Comparison of ENCODE assay signal across 8 cellular contexts in the genomic region with DNA sequence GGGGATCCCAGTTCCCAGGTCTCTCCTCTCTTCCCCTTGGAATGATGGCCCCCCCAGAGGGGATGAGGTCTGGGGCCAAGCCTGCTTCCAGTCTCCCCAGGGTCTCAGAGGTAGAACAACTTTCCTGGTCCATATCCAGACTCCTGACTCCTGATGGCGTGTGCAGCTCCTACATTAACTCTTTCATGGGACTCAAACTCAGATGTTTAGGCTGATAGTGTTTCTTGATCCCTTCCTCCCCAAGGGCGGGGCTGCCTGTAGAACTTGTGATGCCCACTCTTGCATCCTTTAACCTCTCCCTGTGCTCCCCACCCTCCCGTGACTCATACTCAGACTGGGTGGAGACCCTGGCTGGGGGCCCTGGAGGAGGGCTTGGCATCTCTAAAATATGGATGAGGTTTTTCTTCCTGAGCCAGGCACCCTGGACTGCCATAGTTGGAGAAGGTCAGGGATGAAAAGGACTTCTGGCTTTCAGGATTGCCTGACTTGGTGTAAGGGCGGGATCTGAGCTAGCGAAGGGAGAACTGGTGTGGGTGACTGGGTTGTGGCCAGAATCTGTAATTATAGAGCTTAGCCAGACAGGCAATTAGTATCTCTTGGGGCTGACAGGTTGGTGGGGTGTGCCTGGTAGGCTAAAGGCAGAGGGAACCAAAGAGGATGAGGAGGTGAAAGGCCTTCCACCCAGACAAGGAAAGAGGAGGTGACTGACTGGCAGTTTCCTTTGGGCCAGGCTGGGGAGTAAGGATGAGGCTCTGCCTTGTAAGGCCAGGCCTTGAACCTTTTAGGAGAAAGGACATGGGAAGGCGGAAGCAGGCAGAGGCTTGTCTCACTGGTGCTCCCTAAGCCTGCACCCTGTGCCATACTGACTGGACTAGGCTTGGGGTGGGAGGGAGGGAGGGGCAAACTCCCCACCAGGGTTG. TPM values are rescaled to one million over a fixed set of nuclear protein-coding genes. Genes with fewer than 3 reads are reported as not detected.
DNase-seq lines count a peak whose midpoint lies in the region; ATAC-seq, FAIRE-seq and TF ChIP-seq lines count a peak whose summit lies in the region.

No MANE protein-coding gene starts in this region.

- H3K9ac ChIP-seq in astrocyte (ENCODE audit: low read length), result peak overlapping the region; percentile 94

- no peak for DNase-seq in BE2C
- DNase-seq in astrocyte (ENCODE audit: low read depth), result peak; percentile 73
- DNase-seq in immature natural killer cell, result no peak
- DNase-seq in hippocampal formation (lab: John Stamatoyannopoulos, UW), result no peak
- DNase-seq in NCI-H748 (lab: John Stamatoyannopoulos, UW; ENCODE audit: unreplicated experiment), result no peak

- H3K4me3 ChIP-seq in BE2C (ENCODE audit: low read depth, low read length) (peak overlapping the region; percentile 95), astrocyte (ENCODE audit: insufficient read depth, low read depth, low read length) (peak overlapping the region; percentile 93)

- no peak for ATAC-seq in HG03460 (IDR thresholded peaks at IDR 0.05; ENCODE audit: unreplicated experiment)

- H3K79me2 ChIP-seq in astrocyte (ENCODE audit: insufficient read depth, low read length), result peaks cover 42% of the 10 kb centered on the region

- H3K27me3 Mint-ChIP-seq in IgD-negative memory B cell (no peaks in the 10 kb centered on the region), astrocyte (ENCODE audit: low read depth, unreplicated experiment) (peaks cover 24% of the 10 kb centered on the region), immature natural killer cell (ENCODE audit: low read depth in 3 of 3) (peaks cover 4 to 9% (median 7%) of the 10 kb centered on the region in 3 donors)

- H4K20me1 ChIP-seq in astrocyte (ENCODE audit: insufficient read depth, low read length), result peaks cover 42% of the 10 kb centered on the region

- H3K9me3 Mint-ChIP-seq in IgD-negative memory B cell, result no peaks in the 10 kb centered on the region
- no peaks in the 10 kb centered on the region for H3K9me3 Mint-ChIP-seq in astrocyte (ENCODE audit: unreplicated experiment)
- peaks cover 0 to 1% (median 0%) of the 10 kb centered on the region in 6 donors for H3K9me3 Mint-ChIP-seq in immature natural killer cell

- H3K4me1 ChIP-seq in BE2C (peaks cover 24% of the 10 kb centered on the region), astrocyte (ENCODE audit: insufficient read depth, low read length) (peaks cover 37% of the 10 kb centered on the region)

- peaks cover 20 to 35% (median 32%) of the 10 kb centered on the region in 3 donors for H3K4me1 Mint-ChIP-seq in IgD-negative memory B cell
- H3K4me1 Mint-ChIP-seq in astrocyte (ENCODE audit: low read depth, unreplicated experiment), result peaks cover 23% of the 10 kb centered on the region
- peaks cover 56 to 65% of the 10 kb centered on the region in 2 donors for H3K4me1 Mint-ChIP-seq in immature natural killer cell

- H3K4me3 Mint-ChIP-seq in IgD-negative memory B cell (peak overlapping the region; percentile 88 to 97 (median 94)), astrocyte (ENCODE audit: unreplicated experiment) (peak overlapping the region; percentile 99), immature natural killer cell (peak overlapping the region; percentile 89 to 93 (median 92))

- no peak for FAIRE-seq in astrocyte (lab: Jason Lieb, UNC)

- H3K27ac Mint-ChIP-seq in IgD-negative memory B cell (peak overlapping the region; percentile 83 to 99 (median 97)), astrocyte (ENCODE audit: unreplicated experiment) (peak overlapping the region; percentile 99), immature natural killer cell (peak overlapping the region; percentile 85 to 95 (median 90))

- peak overlapping the region; percentile 99 for H3K4me2 ChIP-seq in astrocyte (ENCODE audit: low read length)

- peak overlapping the region; percentile 92 for H3K27ac ChIP-seq in astrocyte (ENCODE audit: low read depth, low read length)
- H3K27ac ChIP-seq in temporal lobe (ENCODE audit: low read depth, low read length), result peak overlapping the region; percentile 84

- H3K36me3 ChIP-seq in BE2C (peaks cover 19% of the 10 kb centered on the region), astrocyte (ENCODE audit: insufficient read depth, low read length) (peaks cover 5% of the 10 kb centered on the region)

- H3K9me3 ChIP-seq in BE2C (no peaks in the 10 kb centered on the region), astrocyte (ENCODE audit: insufficient read depth, low read depth, low read length) (no peaks in the 10 kb centered on the region)

- H3K27me3 ChIP-seq in BE2C (no peaks in the 10 kb centered on the region), astrocyte (ENCODE audit: insufficient read depth, low read length) (peaks cover 6% of the 10 kb centered on the region)

- no peaks in the 10 kb centered on the region for H3K36me3 Mint-ChIP-seq in IgD-negative memory B cell
- H3K36me3 Mint-ChIP-seq in astrocyte (ENCODE audit: low read depth, unreplicated experiment), result peaks cover 10% of the 10 kb centered on the region
- H3K36me3 Mint-ChIP-seq in immature natural killer cell, result peaks cover 1 to 10% (median 4%) of the 10 kb centered on the region in 3 donors

- no peak for TF ChIP-seq CTCF in BE2C (IDR thresholded peaks at IDR 0.05; ENCODE audit: low read depth, low read length)
- no peak for TF ChIP-seq CTCF in astrocyte (IDR thresholded peaks at IDR 0.05; ENCODE audit: insufficient read depth, low read depth, low read length)

- H2AFZ ChIP-seq in astrocyte (ENCODE audit: low read depth, low read length), result peak overlapping the region; percentile 7

RNA-seq across cellular contexts. Expression of gene ATP8B2, which starts 1.5 kb away (rescaled TPM):
- polyA plus RNA-seq in BE2C (2012; ENCODE audit: insufficient read depth, insufficient read length, low read depth), result 40.9 TPM
- polyA plus RNA-seq in IgD-negative memory B cell (20.7 TPM), immature natural killer cell (10 to 100 TPM in 2 of 3 donors, 1 to 10 TPM in 1; 8.5 to 27.4 (median 16.5) TPM)
- total RNA-seq in astrocyte (71.6 and 71.9 TPM in 2 replicates), temporal lobe (18.2 TPM)

RNA-seq across cellular contexts. Expression of gene AQP10, which starts 5.9 kb away (rescaled TPM):
- 5.5 TPM for polyA plus RNA-seq in BE2C (2012; ENCODE audit: insufficient read depth, insufficient read length, low read depth)
- polyA plus RNA-seq in IgD-negative memory B cell (not detected), immature natural killer cell (under 1 TPM in 1 of 3 donors, not detected in 2; 0.24 TPM)
- total RNA-seq in astrocyte (0.17 TPM in 1 of 2 replicates, not detected in the other), temporal lobe (not detected)

RNA-seq across cellular contexts. Expression of gene HAX1, which starts 54.4 kb away (rescaled TPM):
- polyA plus RNA-seq in BE2C (2012; ENCODE audit: insufficient read depth, insufficient read length, low read depth), result 187 TPM
- polyA plus RNA-seq in IgD-negative memory B cell (119 TPM), immature natural killer cell (100 to 1,000 TPM; 119 to 207 (median 139) TPM)
- total RNA-seq in astrocyte (82.2 and 89.9 TPM in 2 replicates), temporal lobe (41.1 TPM)
